ENCODE assay signal across 1 cellular context in the genomic region with DNA sequence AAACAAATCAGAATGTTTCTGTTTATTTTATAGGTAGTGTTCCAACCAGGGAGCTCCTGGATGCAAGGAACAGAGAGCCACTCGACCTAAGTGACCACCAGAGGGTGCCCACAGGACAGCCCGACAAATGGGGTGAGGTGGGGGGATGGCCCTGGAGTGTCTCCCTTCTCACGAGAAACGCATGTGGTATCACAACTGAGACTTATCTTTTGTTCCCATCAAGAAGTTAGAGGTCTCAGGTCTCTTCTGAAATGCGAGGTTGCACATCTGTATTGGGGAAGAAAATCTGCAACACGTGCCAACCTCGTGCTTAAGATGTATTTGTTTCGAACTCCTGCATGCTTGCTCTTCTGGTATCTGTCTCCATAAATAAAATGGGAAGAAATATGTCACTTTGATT.
TF ChIP-seq lines count a peak whose summit lies in the region.

No MANE protein-coding gene starts in this region.

TF ChIP-seq in HepG2, 621 proteins besides CTCF, POLR2A, EP300 and RAD21 (continued from another document and continues in another):
- no peak for TF ChIP-seq ZNF34 (CRISPR knock-in tag; IDR thresholded peaks at IDR 0.05; ENCODE audit: borderline replicate concordance)
- TF ChIP-seq GMEB2 (CRISPR knock-in tag; IDR thresholded peaks at IDR 0.05; ENCODE audit: low read depth) = no peak
- TF ChIP-seq, protein P1, sequence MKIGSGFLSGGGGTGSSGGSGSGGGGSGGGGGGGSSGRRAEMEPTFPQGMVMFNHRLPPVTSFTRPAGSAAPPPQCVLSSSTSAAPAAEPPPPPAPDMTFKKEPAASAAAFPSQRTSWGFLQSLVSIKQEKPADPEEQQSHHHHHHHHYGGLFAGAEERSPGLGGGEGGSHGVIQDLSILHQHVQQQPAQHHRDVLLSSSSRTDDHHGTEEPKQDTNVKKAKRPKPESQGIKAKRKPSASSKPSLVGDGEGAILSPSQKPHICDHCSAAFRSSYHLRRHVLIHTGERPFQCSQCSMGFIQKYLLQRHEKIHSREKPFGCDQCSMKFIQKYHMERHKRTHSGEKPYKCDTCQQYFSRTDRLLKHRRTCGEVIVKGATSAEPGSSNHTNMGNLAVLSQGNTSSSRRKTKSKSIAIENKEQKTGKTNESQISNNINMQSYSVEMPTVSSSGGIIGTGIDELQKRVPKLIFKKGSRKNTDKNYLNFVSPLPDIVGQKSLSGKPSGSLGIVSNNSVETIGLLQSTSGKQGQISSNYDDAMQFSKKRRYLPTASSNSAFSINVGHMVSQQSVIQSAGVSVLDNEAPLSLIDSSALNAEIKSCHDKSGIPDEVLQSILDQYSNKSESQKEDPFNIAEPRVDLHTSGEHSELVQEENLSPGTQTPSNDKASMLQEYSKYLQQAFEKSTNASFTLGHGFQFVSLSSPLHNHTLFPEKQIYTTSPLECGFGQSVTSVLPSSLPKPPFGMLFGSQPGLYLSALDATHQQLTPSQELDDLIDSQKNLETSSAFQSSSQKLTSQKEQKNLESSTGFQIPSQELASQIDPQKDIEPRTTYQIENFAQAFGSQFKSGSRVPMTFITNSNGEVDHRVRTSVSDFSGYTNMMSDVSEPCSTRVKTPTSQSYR (CRISPR knock-in tag; IDR thresholded peaks at IDR 0.05; ENCODE audit: borderline replicate concordance) = peak; percentile 80; the same call in 1 of the 2 replicates
- no peak for TF ChIP-seq ZBTB34 (CRISPR knock-in tag; IDR thresholded peaks at IDR 0.05)
- no peak for TF ChIP-seq ZFP36 (IDR thresholded peaks at IDR 0.05; ENCODE audit: borderline replicate concordance, low read depth, low read length, partially characterized antibody)
- no peak for TF ChIP-seq ZBTB39 (CRISPR knock-in tag; IDR thresholded peaks at IDR 0.05)
- TF ChIP-seq TEF (CRISPR knock-in tag; IDR thresholded peaks at IDR 0.05) = no peak
- TF ChIP-seq, protein P2, sequence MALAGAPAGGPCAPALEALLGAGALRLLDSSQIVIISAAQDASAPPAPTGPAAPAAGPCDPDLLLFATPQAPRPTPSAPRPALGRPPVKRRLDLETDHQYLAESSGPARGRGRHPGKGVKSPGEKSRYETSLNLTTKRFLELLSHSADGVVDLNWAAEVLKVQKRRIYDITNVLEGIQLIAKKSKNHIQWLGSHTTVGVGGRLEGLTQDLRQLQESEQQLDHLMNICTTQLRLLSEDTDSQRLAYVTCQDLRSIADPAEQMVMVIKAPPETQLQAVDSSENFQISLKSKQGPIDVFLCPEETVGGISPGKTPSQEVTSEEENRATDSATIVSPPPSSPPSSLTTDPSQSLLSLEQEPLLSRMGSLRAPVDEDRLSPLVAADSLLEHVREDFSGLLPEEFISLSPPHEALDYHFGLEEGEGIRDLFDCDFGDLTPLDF (CRISPR knock-in tag; IDR thresholded peaks at IDR 0.05) = no peak
- TF ChIP-seq SATB2 (CRISPR knock-in tag; IDR thresholded peaks at IDR 0.05) = 0 out of 2 replicates have a peak, but pooled peaks have one; percentile 42
- TF ChIP-seq ZNF850 (CRISPR knock-in tag; conservative IDR thresholded peaks at IDR 0.05) = no peak
- TF ChIP-seq DPF2 (CRISPR knock-in tag; IDR thresholded peaks at IDR 0.05; ENCODE audit: borderline replicate concordance, low read depth) = no peak
- no peak for TF ChIP-seq MYNN (CRISPR knock-in tag; IDR thresholded peaks at IDR 0.05; ENCODE audit: low read depth)
- no peak for TF ChIP-seq JUND (CRISPR knock-in tag; IDR thresholded peaks at IDR 0.05)
- TF ChIP-seq ZNF746 (CRISPR knock-in tag; IDR thresholded peaks at IDR 0.05) = no peak
- TF ChIP-seq ZNF468 (CRISPR knock-in tag; IDR thresholded peaks at IDR 0.05) = no peak
- TF ChIP-seq GLI4 (CRISPR knock-in tag; IDR thresholded peaks at IDR 0.05; ENCODE audit: borderline replicate concordance) = no peak
- TF ChIP-seq ZKSCAN1 (IDR thresholded peaks at IDR 0.05; ENCODE audit: low read length) = no peak
- no peak for TF ChIP-seq FOSL1 (CRISPR knock-in tag; IDR thresholded peaks at IDR 0.05; ENCODE audit: borderline replicate concordance)
- TF ChIP-seq PRDM10 (CRISPR knock-in tag; IDR thresholded peaks at IDR 0.05; ENCODE audit: low read depth) = no peak
- TF ChIP-seq ZNF296 (CRISPR knock-in tag; conservative IDR thresholded peaks at IDR 0.05) = no peak
- 0 out of 2 replicates have a peak, but pooled peaks have one; percentile 47 for TF ChIP-seq ZNF24 (IDR thresholded peaks at IDR 0.05)
- TF ChIP-seq EEA1 (CRISPR knock-in tag; IDR thresholded peaks at IDR 0.05; ENCODE audit: borderline replicate concordance) = no peak
- TF ChIP-seq NFIB (CRISPR knock-in tag; IDR thresholded peaks at IDR 0.05; ENCODE audit: borderline replicate concordance) = no peak
- TF ChIP-seq ZNF552 (CRISPR knock-in tag; IDR thresholded peaks at IDR 0.05; ENCODE audit: borderline replicate concordance) = no peak
- TF ChIP-seq MIER3 (CRISPR knock-in tag; IDR thresholded peaks at IDR 0.05; ENCODE audit: borderline replicate concordance) = peak; percentile 45; the same call in 1 of the 2 replicates
- TF ChIP-seq, protein P3, sequence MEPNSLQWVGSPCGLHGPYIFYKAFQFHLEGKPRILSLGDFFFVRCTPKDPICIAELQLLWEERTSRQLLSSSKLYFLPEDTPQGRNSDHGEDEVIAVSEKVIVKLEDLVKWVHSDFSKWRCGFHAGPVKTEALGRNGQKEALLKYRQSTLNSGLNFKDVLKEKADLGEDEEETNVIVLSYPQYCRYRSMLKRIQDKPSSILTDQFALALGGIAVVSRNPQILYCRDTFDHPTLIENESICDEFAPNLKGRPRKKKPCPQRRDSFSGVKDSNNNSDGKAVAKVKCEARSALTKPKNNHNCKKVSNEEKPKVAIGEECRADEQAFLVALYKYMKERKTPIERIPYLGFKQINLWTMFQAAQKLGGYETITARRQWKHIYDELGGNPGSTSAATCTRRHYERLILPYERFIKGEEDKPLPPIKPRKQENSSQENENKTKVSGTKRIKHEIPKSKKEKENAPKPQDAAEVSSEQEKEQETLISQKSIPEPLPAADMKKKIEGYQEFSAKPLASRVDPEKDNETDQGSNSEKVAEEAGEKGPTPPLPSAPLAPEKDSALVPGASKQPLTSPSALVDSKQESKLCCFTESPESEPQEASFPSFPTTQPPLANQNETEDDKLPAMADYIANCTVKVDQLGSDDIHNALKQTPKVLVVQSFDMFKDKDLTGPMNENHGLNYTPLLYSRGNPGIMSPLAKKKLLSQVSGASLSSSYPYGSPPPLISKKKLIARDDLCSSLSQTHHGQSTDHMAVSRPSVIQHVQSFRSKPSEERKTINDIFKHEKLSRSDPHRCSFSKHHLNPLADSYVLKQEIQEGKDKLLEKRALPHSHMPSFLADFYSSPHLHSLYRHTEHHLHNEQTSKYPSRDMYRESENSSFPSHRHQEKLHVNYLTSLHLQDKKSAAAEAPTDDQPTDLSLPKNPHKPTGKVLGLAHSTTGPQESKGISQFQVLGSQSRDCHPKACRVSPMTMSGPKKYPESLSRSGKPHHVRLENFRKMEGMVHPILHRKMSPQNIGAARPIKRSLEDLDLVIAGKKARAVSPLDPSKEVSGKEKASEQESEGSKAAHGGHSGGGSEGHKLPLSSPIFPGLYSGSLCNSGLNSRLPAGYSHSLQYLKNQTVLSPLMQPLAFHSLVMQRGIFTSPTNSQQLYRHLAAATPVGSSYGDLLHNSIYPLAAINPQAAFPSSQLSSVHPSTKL (CRISPR knock-in tag; IDR thresholded peaks at IDR 0.05) = peak; percentile 69
- TF ChIP-seq AHR (CRISPR knock-in tag; IDR thresholded peaks at IDR 0.05) = 0 out of 2 replicates have a peak, but pooled peaks have one; percentile 54
- TF ChIP-seq ATRX (CRISPR knock-in tag; IDR thresholded peaks at IDR 0.05; ENCODE audit: borderline replicate concordance) = no peak
- TF ChIP-seq, protein P4, sequence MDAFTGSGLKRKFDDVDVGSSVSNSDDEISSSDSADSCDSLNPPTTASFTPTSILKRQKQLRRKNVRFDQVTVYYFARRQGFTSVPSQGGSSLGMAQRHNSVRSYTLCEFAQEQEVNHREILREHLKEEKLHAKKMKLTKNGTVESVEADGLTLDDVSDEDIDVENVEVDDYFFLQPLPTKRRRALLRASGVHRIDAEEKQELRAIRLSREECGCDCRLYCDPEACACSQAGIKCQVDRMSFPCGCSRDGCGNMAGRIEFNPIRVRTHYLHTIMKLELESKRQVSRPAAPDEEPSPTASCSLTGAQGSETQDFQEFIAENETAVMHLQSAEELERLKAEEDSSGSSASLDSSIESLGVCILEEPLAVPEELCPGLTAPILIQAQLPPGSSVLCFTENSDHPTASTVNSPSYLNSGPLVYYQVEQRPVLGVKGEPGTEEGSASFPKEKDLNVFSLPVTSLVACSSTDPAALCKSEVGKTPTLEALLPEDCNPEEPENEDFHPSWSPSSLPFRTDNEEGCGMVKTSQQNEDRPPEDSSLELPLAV (CRISPR knock-in tag; conservative IDR thresholded peaks at IDR 0.05; ENCODE audit: low read depth) = no peak
- 0 out of 2 replicates have a peak, but pooled peaks have one; percentile 20 for TF ChIP-seq HDAC2 (CRISPR knock-in tag; IDR thresholded peaks at IDR 0.05)
- peak; percentile 64; the same call in 1 of the 2 replicates for TF ChIP-seq RXRB (CRISPR knock-in tag; IDR thresholded peaks at IDR 0.05; ENCODE audit: borderline replicate concordance)
- TF ChIP-seq MXD3 (CRISPR knock-in tag; IDR thresholded peaks at IDR 0.05) = no peak
- peak; percentile 71 for TF ChIP-seq ZNF331 (CRISPR knock-in tag; IDR thresholded peaks at IDR 0.05)
- no peak for TF ChIP-seq RBM39 (IDR thresholded peaks at IDR 0.05; ENCODE audit: low read depth, low read length, poor library complexity, severe bottlenecking)
- TF ChIP-seq CHD2 (IDR thresholded peaks at IDR 0.05; ENCODE audit: low read depth, low read length) = peak; percentile 70
- no peak for TF ChIP-seq NFYB (CRISPR knock-in tag; IDR thresholded peaks at IDR 0.05)
